23 cellular contexts compared by ENCODE assay signal in genomic region chr4:74015126-74015780, GRCh38. TPM values are rescaled to one million over a fixed set of nuclear protein-coding genes. Genes with fewer than 3 reads are reported as not detected.
"Had no signal": no experiment of that assay in that cellular context is flagged by ENCODE, and none has a peak within 500 bp of the region (broad histone marks: within the 10 kb centered on the region; RNA-seq: fewer than 3 reads in every experiment).

No MANE protein-coding gene starts in this region.

- H3K4me1 ChIP-seq: right lobe of liver had no signal

- H3K4me1 Mint-ChIP-seq: activated B cell treated with CpG ODN at 0.5 μM for 24 hours, brain had no signal

- H3K4me3 ChIP-seq: left lung, lung, right lobe of liver, skin epidermis, transverse colon had no signal

- H3K4me3 Mint-ChIP-seq: activated B cell treated with CpG ODN at 0.5 μM for 24 hours; activated CD4-positive, alpha-beta memory T cell treated with anti-CD3 and anti-CD28 coated beads for 36 hours; activated CD4-positive, alpha-beta T cell treated with anti-CD3 and anti-CD28 coated beads for 36 hours; activated T-cell treated with anti-CD3 and anti-CD28 coated beads, Interleukin-2, amount 50 U/mL, for 24 hours; brain; naive thymus-derived CD4-positive, alpha-beta T cell; neural crest cell had no signal

- H3K27me3 Mint-ChIP-seq: activated CD4-positive, alpha-beta memory T cell treated with anti-CD3 and anti-CD28 coated beads for 36 hours; activated CD4-positive, alpha-beta T cell treated with anti-CD3 and anti-CD28 coated beads for 36 hours; activated T-cell treated with anti-CD3 and anti-CD28 coated beads, Interleukin-2, amount 50 U/mL, for 24 hours had no signal

- H3K9me3 ChIP-seq: left lung, right lobe of liver, transverse colon had no signal

- DNase-seq: activated B cell treated with CpG ODN at 0.5 μM for 24 hours; activated CD4-positive, alpha-beta memory T cell treated with anti-CD3 and anti-CD28 coated beads for 36 hours; activated CD4-positive, alpha-beta T cell treated with anti-CD3 and anti-CD28 coated beads for 36 hours; activated effector memory CD4-positive, alpha-beta T cell treated with Interleukin-2 at 50 U/mL for 16 hours; activated naive CD4-positive, alpha-beta T cell treated with anti-CD3 and anti-CD28 coated beads, Interleukin-2, amount 50 U/mL, for 16 hours; activated T-cell treated with anti-CD3 and anti-CD28 coated beads, Interleukin-2, amount 50 U/mL, for 24 hours; aorta; dermis blood vessel endothelial cell; effector CD8-positive, alpha-beta T cell; kidney glomerular epithelial cell; left lung; occipital lobe; right lobe of liver; stimulated activated CD4-positive, alpha-beta T cell treated with anti-CD3 and anti-CD28 coated beads, Interleukin-1b, Interleukin-23, amount 100 ng/mL, for 48 hours; T-helper 9 cell; transverse colon had no signal

- H3K27me3 ChIP-seq: left lung, right lobe of liver, transverse colon had no signal

- H3K9me3 Mint-ChIP-seq: activated CD4-positive, alpha-beta memory T cell treated with anti-CD3 and anti-CD28 coated beads for 36 hours; activated T-cell treated with anti-CD3 and anti-CD28 coated beads, Interleukin-2, amount 50 U/mL, for 24 hours; brain had no signal

- H3K36me3 Mint-ChIP-seq: activated CD4-positive, alpha-beta memory T cell treated with anti-CD3 and anti-CD28 coated beads for 36 hours; brain; naive thymus-derived CD4-positive, alpha-beta T cell had no signal

- H3K27ac Mint-ChIP-seq: activated B cell treated with CpG ODN at 0.5 μM for 24 hours; activated CD4-positive, alpha-beta memory T cell treated with anti-CD3 and anti-CD28 coated beads for 36 hours; activated CD4-positive, alpha-beta T cell treated with anti-CD3 and anti-CD28 coated beads for 36 hours; activated T-cell treated with anti-CD3 and anti-CD28 coated beads, Interleukin-2, amount 50 U/mL, for 24 hours; brain had no signal

- H3K36me3 ChIP-seq: left lung, right lobe of liver, transverse colon had no signal

- H3K27ac ChIP-seq: right lobe of liver, skin epidermis, transverse colon had no signal

RNA-seq across cellular contexts. Expression of gene CXCL5, which starts 16.8 kb away (rescaled TPM):
- total RNA-seq: activated B cell treated with CpG ODN at 0.5 μM for 24 hours; activated CD4-positive, alpha-beta memory T cell treated with anti-CD3 and anti-CD28 coated beads for 36 hours; activated CD4-positive, alpha-beta T cell treated with anti-CD3 and anti-CD28 coated beads for 36 hours had no signal

RNA-seq across cellular contexts. Expression of gene CXCL3, which starts 23.2 kb away (rescaled TPM):
- total RNA-seq: activated B cell treated with CpG ODN at 0.5 μM for 24 hours; activated CD4-positive, alpha-beta memory T cell treated with anti-CD3 and anti-CD28 coated beads for 36 hours; activated CD4-positive, alpha-beta T cell treated with anti-CD3 and anti-CD28 coated beads for 36 hours; temporal lobe had no signal

RNA-seq across cellular contexts. Expression of gene PPBP, which starts 27.3 kb away (rescaled TPM):
- total RNA-seq: activated CD4-positive, alpha-beta memory T cell treated with anti-CD3 and anti-CD28 coated beads for 36 hours; activated CD4-positive, alpha-beta T cell treated with anti-CD3 and anti-CD28 coated beads for 36 hours; dermis blood vessel endothelial cell; neural crest cell; transverse colon had no signal

RNA-seq across cellular contexts. Expression of gene PF4, which starts 33.4 kb away (rescaled TPM):
- total RNA-seq: activated B cell treated with CpG ODN at 0.5 μM for 24 hours; activated CD4-positive, alpha-beta memory T cell treated with anti-CD3 and anti-CD28 coated beads for 36 hours; activated CD4-positive, alpha-beta T cell treated with anti-CD3 and anti-CD28 coated beads for 36 hours; dermis blood vessel endothelial cell; mesenteric fat pad; neural crest cell; occipital lobe; transverse colon had no signal
